Comparison of ENCODE assay signal across 8 cellular contexts in genomic region chr9:100602302-100602930, GRCh38. TPM values are rescaled to one million over a fixed set of nuclear protein-coding genes. Genes with fewer than 3 reads are reported as not detected.
A peak's percentile ranks its signal among the peaks of the same experiment; 100 is the strongest.
DNase-seq lines count a peak whose midpoint lies in the region; ATAC-seq, FAIRE-seq and TF ChIP-seq lines count a peak whose summit lies in the region.

No MANE protein-coding gene starts in this region.

- H3K36me3 Mint-ChIP-seq in immature natural killer cell, result no peaks in the 10 kb centered on the region

- H3K27ac ChIP-seq in C4-2B, result no peak overlapping the region

- H3K9me3 Mint-ChIP-seq in immature natural killer cell, result no peaks in the 10 kb centered on the region

- no peak overlapping the region for H3K4me3 ChIP-seq in choroid plexus epithelial cell (ENCODE audit: low read depth, low read length)

- DNase-seq in HTR-8/SVneo (ENCODE audit: insufficient read length, low spot score) (peak; percentile 20), NCI-H748 (lab: John Stamatoyannopoulos, UW; ENCODE audit: unreplicated experiment) (peak; percentile 85), choroid plexus epithelial cell (ENCODE audit: low read depth) (peak; percentile 76), midbrain (lab: John Stamatoyannopoulos, UW) (peak; percentile 54), immature natural killer cell (no peak), NOMO-1 treated with DMSO at 0.1 percent for 48 hours (lab: John Stamatoyannopoulos, UW; ENCODE audit: unreplicated experiment) (no peak)

- H3K4me1 Mint-ChIP-seq in immature natural killer cell, result peaks cover 16 to 22% of the 10 kb centered on the region in 2 donors

- TF ChIP-seq CTCF in C4-2B (conservative IDR thresholded peaks at IDR 0.05) (peak; percentile 89), choroid plexus epithelial cell (conservative IDR thresholded peaks at IDR 0.05; ENCODE audit: low read depth, low read length) (peak; percentile 76)

- peaks cover 0 to 6% (median 4%) of the 10 kb centered on the region in 3 donors for H3K27me3 Mint-ChIP-seq in immature natural killer cell (ENCODE audit: low read depth in 3 of 3)

- no peak overlapping the region for H3K4me3 Mint-ChIP-seq in immature natural killer cell

- no peak for FAIRE-seq in HTR-8/SVneo (lab: Jason Lieb, UNC)

- no peak overlapping the region for H3K27ac Mint-ChIP-seq in immature natural killer cell

- ATAC-seq in GM21423 (IDR thresholded peaks at IDR 0.05; ENCODE audit: unreplicated experiment), result no peak

RNA-seq across cellular contexts. Expression of gene CAVIN4, which starts 24.5 kb away (rescaled TPM):
- not detected for polyA plus RNA-seq in immature natural killer cell

Comparison
In these comparisons a context has a peak if more than half of its experiments do, and no peak if none do; other contexts are left out.
1. DNase-seq: peak in HTR-8/SVneo (single experiment), NCI-H748 (single experiment), choroid plexus epithelial cell (single experiment) and midbrain (single experiment); none in immature natural killer cell (0 of 3) and NOMO-1 treated with DMSO at 0.1 percent for 48 hours (single experiment).